In genomic region chrX:130401415-130402210, GRCh38 we compare ENCODE assay signal across 8 cellular contexts. TPM values are rescaled to one million over a fixed set of nuclear protein-coding genes. Genes with fewer than 3 reads are reported as not detected.
DNase-seq lines count a peak whose midpoint lies in the region; ATAC-seq lines count a peak whose summit lies in the region.

Gene RBMX2 (plus strand): TSS chrX:130401987. CDS start chrX:130402033, 46 bp downstream.

- DNase-seq in COR-L47 (lab: John Stamatoyannopoulos, UW) (peak; percentile 21), HS-27A (ENCODE audit: low read depth) (peak; percentile 41), NOMO-1 treated with DMSO at 0.1 percent for 48 hours (lab: John Stamatoyannopoulos, UW; ENCODE audit: unreplicated experiment) (peak; percentile 40), mesenteric fat pad (ENCODE audit: low spot score) (no peak)
- DNase-seq in activated CD8-positive, alpha-beta memory T cell treated with anti-CD3 and anti-CD28 coated beads, Interleukin-2, amount 50 U/mL, for 1 hour (ENCODE audit: extremely low read depth): peak; percentile 26
- DNase-seq in stimulated activated CD8-positive, alpha-beta memory T cell treated with anti-CD3 and anti-CD28 coated beads, Interleukin-15, amount 100 ng/mL, for 4 hours (ENCODE audit: low read depth in 2 of 2): peak; percentile 36 to 44

- peak; percentile 87 for ATAC-seq in GM19468 (IDR thresholded peaks at IDR 0.05; ENCODE audit: extremely low read depth, unreplicated experiment)

- H3K4me1 ChIP-seq in endocrine pancreas (ENCODE audit: control insufficient read depth, insufficient read depth, low read length): no peaks in the 10 kb centered on the region

- peak within 1 kb of the TSS; percentile 90 for H3K4me3 ChIP-seq in endocrine pancreas (ENCODE audit: control insufficient read depth, insufficient read depth, low read length)

- peak within 1 kb of the TSS; percentile 69 for H3K9ac ChIP-seq in endocrine pancreas (ENCODE audit: control insufficient read depth, insufficient read depth, low read length)

- no peaks in the 10 kb centered on the region for H3K9me3 ChIP-seq in endocrine pancreas (ENCODE audit: control insufficient read depth, low read length)

- H3K36me3 ChIP-seq in endocrine pancreas (ENCODE audit: control insufficient read depth, insufficient read depth, low read length): no peaks in the 10 kb centered on the region

- H3K27me3 ChIP-seq in endocrine pancreas (ENCODE audit: control insufficient read depth, insufficient read depth, low read length): no peaks in the 10 kb centered on the region

RNA-seq across cellular contexts. Expression of gene RBMX2, which starts in this region (rescaled TPM):
- total RNA-seq in mesenteric fat pad: 15.4 TPM
